Comparison of ENCODE assay signal across 22 cellular contexts in genomic region chr15:94375997-94376396, GRCh38.
DNase-seq lines count a peak whose midpoint lies in the region; ATAC-seq lines count a peak whose summit lies in the region.
"Had no signal": no experiment of that assay in that cellular context is flagged by ENCODE, and none has a peak within 500 bp of the region (broad histone marks: within the 10 kb centered on the region; RNA-seq: fewer than 3 reads in every experiment).

No MANE protein-coding gene starts in this region.

- no peaks in the 10 kb centered on the region for H3K36me3 ChIP-seq in mesendoderm (ENCODE audit: control insufficient read depth, insufficient read depth, low read length)

- H3K9ac ChIP-seq in mesendoderm (ENCODE audit: low read length) = no peak overlapping the region

- H2BK5ac ChIP-seq in mesendoderm (ENCODE audit: low read length) = no peak overlapping the region

- no peak overlapping the region for H4K5ac ChIP-seq in mesendoderm (ENCODE audit: low read length)

- no peaks in the 10 kb centered on the region for H3K79me1 ChIP-seq in mesendoderm (ENCODE audit: low read length)

- H4K8ac ChIP-seq in mesendoderm (ENCODE audit: low read depth, low read length) = no peak overlapping the region

- no peak overlapping the region for H2BK120ac ChIP-seq in mesendoderm (ENCODE audit: low read depth, low read length)

- no peak overlapping the region for H3K4ac ChIP-seq in mesendoderm (ENCODE audit: low read depth, low read length)

- H3K27ac ChIP-seq in mesendoderm (ENCODE audit: low read depth, low read length) = no peak overlapping the region
- H3K27ac ChIP-seq: left lung, RWPE1 had no signal

- no peaks in the 10 kb centered on the region for H3K79me2 ChIP-seq in mesendoderm (ENCODE audit: control insufficient read depth, insufficient read depth, low read length)

- H2BK15ac ChIP-seq in mesendoderm (replicated peaks; ENCODE audit: low read depth) = no peak overlapping the region

- no peak overlapping the region for H3K23ac ChIP-seq in mesendoderm (ENCODE audit: low read length)

- ATAC-seq in GM19351 (IDR thresholded peaks at IDR 0.05; ENCODE audit: unreplicated experiment) = no peak
- ATAC-seq: CD8-positive, alpha-beta T cell; left lung; mucosa of descending colon had no signal

- no peak overlapping the region for H3K56ac ChIP-seq in mesendoderm (ENCODE audit: low read length)

- H2AK5ac ChIP-seq in mesendoderm (ENCODE audit: low read length) = no peak overlapping the region

- H3K4me3 ChIP-seq in mesendoderm (ENCODE audit: low read length) = no peak overlapping the region
- H3K4me3 ChIP-seq: left lung, mucosa of descending colon had no signal

- H3K27me3 ChIP-seq in mesendoderm (ENCODE audit: insufficient read depth, low read length, poor library complexity) = no peaks in the 10 kb centered on the region
- H3K27me3 ChIP-seq: left lung had no signal

- H3K4me1 ChIP-seq in mesendoderm (ENCODE audit: control insufficient read depth, low read depth, low read length) = no peaks in the 10 kb centered on the region

- no CpG with 5 or more reads among the region's 1 CpG for WGBS in mesendoderm (ENCODE audit: extremely low coverage, insufficient coverage, low lambda C conversion rate)

- DNase-seq in COR-L47 (lab: John Stamatoyannopoulos, UW) (peak; percentile 27), NCI-H1092 (lab: John Stamatoyannopoulos, UW) (peak; percentile 7), dermis microvascular lymphatic vessel endothelial cell (ENCODE audit: low read depth in 2 of 2) (peak; percentile 61 to 71), mesendoderm (peak; percentile 61), activated gamma-delta T cell (lab: John Stamatoyannopoulos, UW) (no peak)
- no peak for DNase-seq in activated CD4-positive, alpha-beta T cell treated with anti-CD3 and anti-CD28 coated beads, Interleukin-2, amount 50 U/mL, for 48 hours
- DNase-seq: activated B cell treated with CpG ODN at 0.5 μM for 24 hours; activated CD4-positive, alpha-beta T cell treated with anti-CD3 and anti-CD28 coated beads, Interleukin-2, amount 50 U/mL, for 4 hours; activated gamma-delta T cell treated with Interleukin-2 at 50 U/mL for 16 hours; CD8-positive, alpha-beta T cell; GF-D8; HFFc6; KBM-7; left lung; mucosa of descending colon; NCI-H187 treated with DMSO at 0.1 percent for 48 hours; NCI-H446 treated with DMSO at 0.1 percent for 48 hours; stimulated activated CD4-positive, alpha-beta T cell treated with anti-CD3 and anti-CD28 coated beads, Interleukin-1b, Interleukin-23, amount 100 ng/mL, for 48 hours; substantia nigra; T1000 had no signal

- H3K4me2 ChIP-seq in mesendoderm (ENCODE audit: low read length) = no peak overlapping the region

- H3K18ac ChIP-seq in mesendoderm (ENCODE audit: low read length) = no peak overlapping the region

Comparison
In these comparisons a context has a peak if more than half of its experiments do, and no peak if none do; other contexts are left out.
1. DNase-seq: peak in COR-L47 (single experiment), NCI-H1092 (single experiment), dermis microvascular lymphatic vessel endothelial cell (2 of 2) and mesendoderm (single experiment); none in activated CD4-positive, alpha-beta T cell treated with anti-CD3 and anti-CD28 coated beads, Interleukin-2, amount 50 U/mL, for 48 hours (0 of 2) and activated gamma-delta T cell (single experiment).